1 cellular context compared by ENCODE assay signal in the genomic region with DNA sequence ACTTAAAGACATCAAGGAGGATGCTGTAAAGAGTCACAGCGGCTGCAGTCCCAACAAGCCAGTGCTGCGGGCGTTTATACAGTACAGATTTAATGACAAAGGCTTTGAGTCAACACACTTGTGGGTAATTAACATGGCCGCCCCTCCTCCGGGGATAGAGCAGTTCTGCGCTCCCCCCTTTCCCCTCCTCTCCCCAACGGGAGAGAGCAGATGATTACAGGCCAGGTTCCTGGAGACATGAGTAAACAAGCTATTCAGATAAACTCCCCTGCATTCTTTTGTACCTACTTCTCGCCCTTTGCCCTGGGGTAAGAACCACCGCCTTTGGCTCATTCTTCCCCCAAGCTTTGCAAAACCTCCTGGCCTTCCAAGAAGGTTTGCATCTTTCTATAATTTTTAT.
TF ChIP-seq lines count a peak whose summit lies in the region.

No MANE protein-coding gene starts in this region.

TF ChIP-seq in WTC11, 78 proteins besides CTCF, POLR2A, EP300 and RAD21 (continued from another document):
- TF ChIP-seq, protein P1, sequence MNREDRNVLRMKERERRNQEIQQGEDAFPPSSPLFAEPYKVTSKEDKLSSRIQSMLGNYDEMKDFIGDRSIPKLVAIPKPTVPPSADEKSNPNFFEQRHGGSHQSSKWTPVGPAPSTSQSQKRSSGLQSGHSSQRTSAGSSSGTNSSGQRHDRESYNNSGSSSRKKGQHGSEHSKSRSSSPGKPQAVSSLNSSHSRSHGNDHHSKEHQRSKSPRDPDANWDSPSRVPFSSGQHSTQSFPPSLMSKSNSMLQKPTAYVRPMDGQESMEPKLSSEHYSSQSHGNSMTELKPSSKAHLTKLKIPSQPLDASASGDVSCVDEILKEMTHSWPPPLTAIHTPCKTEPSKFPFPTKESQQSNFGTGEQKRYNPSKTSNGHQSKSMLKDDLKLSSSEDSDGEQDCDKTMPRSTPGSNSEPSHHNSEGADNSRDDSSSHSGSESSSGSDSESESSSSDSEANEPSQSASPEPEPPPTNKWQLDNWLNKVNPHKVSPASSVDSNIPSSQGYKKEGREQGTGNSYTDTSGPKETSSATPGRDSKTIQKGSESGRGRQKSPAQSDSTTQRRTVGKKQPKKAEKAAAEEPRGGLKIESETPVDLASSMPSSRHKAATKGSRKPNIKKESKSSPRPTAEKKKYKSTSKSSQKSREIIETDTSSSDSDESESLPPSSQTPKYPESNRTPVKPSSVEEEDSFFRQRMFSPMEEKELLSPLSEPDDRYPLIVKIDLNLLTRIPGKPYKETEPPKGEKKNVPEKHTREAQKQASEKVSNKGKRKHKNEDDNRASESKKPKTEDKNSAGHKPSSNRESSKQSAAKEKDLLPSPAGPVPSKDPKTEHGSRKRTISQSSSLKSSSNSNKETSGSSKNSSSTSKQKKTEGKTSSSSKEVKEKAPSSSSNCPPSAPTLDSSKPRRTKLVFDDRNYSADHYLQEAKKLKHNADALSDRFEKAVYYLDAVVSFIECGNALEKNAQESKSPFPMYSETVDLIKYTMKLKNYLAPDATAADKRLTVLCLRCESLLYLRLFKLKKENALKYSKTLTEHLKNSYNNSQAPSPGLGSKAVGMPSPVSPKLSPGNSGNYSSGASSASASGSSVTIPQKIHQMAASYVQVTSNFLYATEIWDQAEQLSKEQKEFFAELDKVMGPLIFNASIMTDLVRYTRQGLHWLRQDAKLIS (CRISPR knock-in tag; IDR thresholded peaks at IDR 0.05; ENCODE audit: borderline replicate concordance): no peak
- no peak for TF ChIP-seq ZNF671 (CRISPR knock-in tag; IDR thresholded peaks at IDR 0.05)
